19 cellular contexts compared by ENCODE assay signal in the genomic region with DNA sequence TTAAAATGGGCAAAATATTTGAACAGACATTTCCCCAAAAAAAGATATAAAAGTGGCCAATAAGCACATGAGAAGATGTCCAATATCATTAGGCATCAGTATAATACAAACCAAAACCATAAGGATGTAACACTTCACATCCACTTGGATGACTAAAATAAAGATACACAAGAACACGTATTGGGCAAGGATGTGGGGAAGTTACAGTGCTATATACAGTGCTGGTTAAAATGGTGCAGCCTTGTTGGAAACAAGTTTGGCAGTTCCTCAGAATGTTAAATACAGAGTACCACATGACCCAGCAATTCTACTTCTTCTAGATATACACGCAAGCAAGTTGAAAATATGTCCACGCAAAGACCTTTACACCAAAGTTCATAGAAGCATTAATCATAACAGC.
"Had no signal": no experiment of that assay in that cellular context is flagged by ENCODE, and none has a peak within 500 bp of the region (broad histone marks: within the 10 kb centered on the region; RNA-seq: fewer than 3 reads in every experiment).

No MANE protein-coding gene starts in this region.

- H3K27me3 ChIP-seq: brain microvascular endothelial cell, dorsolateral prefrontal cortex, foreskin keratinocyte, neutrophil, upper lobe of right lung had no signal

- H3K27me3 Mint-ChIP-seq: activated CD4-positive, alpha-beta T cell treated with anti-CD3 and anti-CD28 coated beads, Interleukin-2, amount 10 ng/mL, durations not matched to agents 7 days and 5 days; memory B cell had no signal

- DNase-seq: activated CD4-positive, alpha-beta T cell treated with anti-CD3 and anti-CD28 coated beads, Interleukin-2, amount 10 ng/mL, durations not matched to agents 7 days and 5 days; activated CD8-positive, alpha-beta memory T cell treated with anti-CD3 and anti-CD28 coated beads for 24 hours; activated naive CD8-positive, alpha-beta T cell treated with anti-CD3 and anti-CD28 coated beads, Interleukin-2, amount 10 ng/mL, durations not matched to agents 7 days and 5 days; anterior cingulate cortex; brain microvascular endothelial cell; dorsolateral prefrontal cortex; glutamatergic neuron; hypothalamus; left ventricle myocardium superior; natural killer cell; stimulated activated CD4-positive, alpha-beta T cell treated with anti-CD3 and anti-CD28 coated beads, Interleukin-12 subunit alpha, Interleukin-12 subunit beta, amount 100 ng/mL, for 4 hours; stimulated activated CD4-positive, alpha-beta T cell treated with anti-CD3 and anti-CD28 coated beads, Interleukin-2, amount 100 ng/mL, for 24 hours; upper lobe of right lung had no signal

- H3K4me3 Mint-ChIP-seq: activated CD4-positive, alpha-beta T cell treated with anti-CD3 and anti-CD28 coated beads, Interleukin-2, amount 10 ng/mL, durations not matched to agents 7 days and 5 days; activated naive CD8-positive, alpha-beta T cell treated with anti-CD3 and anti-CD28 coated beads, Interleukin-2, amount 10 ng/mL, durations not matched to agents 7 days and 5 days; activated T-helper 1 cell treated with anti-CD3 and anti-CD28 coated beads, Interleukin-12 subunit alpha, Interleukin-12 subunit beta, Interleukin-2, Interleukin-4 antibody, amounts not matched to agents 30 ng/mL and 10 ng/mL and 1 ng/mL, durations not matched to agents 14 hours and 24 hours and 36 hours; memory B cell; natural killer cell; T-helper 2 cell treated with Interferon-gamma antibody and Interleukin-4, amounts not matched to agents 5 μg/mL and 100 μg/mL, for 36 hours had no signal

- H3K9me3 ChIP-seq: neutrophil, thoracic aorta, upper lobe of right lung had no signal

- H3K27ac ChIP-seq: brain microvascular endothelial cell, dorsolateral prefrontal cortex, foreskin keratinocyte, neutrophil, thoracic aorta, upper lobe of right lung had no signal

- H3K4me1 Mint-ChIP-seq: activated CD4-positive, alpha-beta T cell treated with anti-CD3 and anti-CD28 coated beads, Interleukin-2, amount 10 ng/mL, durations not matched to agents 7 days and 5 days; memory B cell; natural killer cell had no signal

- ATAC-seq: foreskin keratinocyte, left ventricle myocardium superior, natural killer cell, upper lobe of right lung had no signal

- H3K4me3 ChIP-seq: dorsolateral prefrontal cortex, thoracic aorta, upper lobe of right lung had no signal

- H3K27ac Mint-ChIP-seq: activated CD4-positive, alpha-beta T cell treated with anti-CD3 and anti-CD28 coated beads, Interleukin-2, amount 10 ng/mL, durations not matched to agents 7 days and 5 days; activated naive CD8-positive, alpha-beta T cell treated with anti-CD3 and anti-CD28 coated beads, Interleukin-2, amount 10 ng/mL, durations not matched to agents 7 days and 5 days; activated T-helper 1 cell treated with anti-CD3 and anti-CD28 coated beads, Interleukin-12 subunit alpha, Interleukin-12 subunit beta, Interleukin-2, Interleukin-4 antibody, amounts not matched to agents 30 ng/mL and 10 ng/mL and 1 ng/mL, durations not matched to agents 14 hours and 24 hours and 36 hours; memory B cell; natural killer cell; T-helper 2 cell treated with Interferon-gamma antibody and Interleukin-4, amounts not matched to agents 5 μg/mL and 100 μg/mL, for 36 hours had no signal

- H3K36me3 ChIP-seq: brain microvascular endothelial cell, neutrophil, thoracic aorta, upper lobe of right lung had no signal

- H3K4me1 ChIP-seq: foreskin keratinocyte, upper lobe of right lung had no signal
